ENCODE assay signal across 18 cellular contexts in genomic region chr1:17273096-17273495, GRCh38. TPM values are rescaled to one million over a fixed set of nuclear protein-coding genes. Genes with fewer than 3 reads are reported as not detected.
A peak's percentile ranks its signal among the peaks of the same experiment; 100 is the strongest.
DNase-seq lines count a peak whose midpoint lies in the region; ATAC-seq and TF ChIP-seq lines count a peak whose summit lies in the region.
"Had no signal": no experiment of that assay in that cellular context is flagged by ENCODE, and none has a peak within 500 bp of the region (broad histone marks: within the 10 kb centered on the region; RNA-seq: fewer than 3 reads in every experiment).

No MANE protein-coding gene starts in this region.

- peak overlapping the region in 1 of 2 donors; percentile 8 for H3K9ac ChIP-seq in colonic mucosa (ENCODE audit: low read depth in 2 of 2, low read length in 2 of 2)
- H3K9ac ChIP-seq in mucosa of rectum (ENCODE audit: low read depth in 1 of 2, low read length in 2 of 2) = no peak overlapping the region
- H3K9ac ChIP-seq: BLaER1 treated with 17β-estradiol and CSF1 and Interleukin-3, amounts not matched to agents 10 nM and 100 nM had no signal

- TF ChIP-seq POLR2A in spleen (IDR thresholded peaks at IDR 0.05) = no peak

- H3K4me1 ChIP-seq in colonic mucosa = no peaks in the 10 kb centered on the region
- peaks cover 6 to 12% of the 10 kb centered on the region in 2 donors for H3K4me1 ChIP-seq in mucosa of rectum (ENCODE audit: control insufficient read depth in 2 of 2, insufficient read depth in 2 of 2, low read length in 2 of 2)
- H3K4me1 ChIP-seq in spleen = peaks cover 0 to 21% (median 0%) of the 10 kb centered on the region in 6 donors
- H3K4me1 ChIP-seq: BLaER1 treated with 17β-estradiol and CSF1 and Interleukin-3, amounts not matched to agents 10 nM and 100 nM had no signal

- no peak for ATAC-seq in Right ventricle myocardium inferior
- ATAC-seq: GM12878 had no signal

- intact Hi-C loops in cardiac septum (cut with DNase I) (no loop called here), Right ventricle myocardium inferior (cut with DNase I) (no loop called here), colonic mucosa (cut with DNase I) (no loop called here), spleen (cut with DNase I; ENCODE audit: low total_unique reads) (no loop called here)

- H3K4me3 ChIP-seq in colonic mucosa (no peak overlapping the region), mucosa of rectum (ENCODE audit: low read length in 2 of 2) (no peak overlapping the region), spleen (no peak overlapping the region)
- H3K4me3 ChIP-seq: BLaER1 treated with 17β-estradiol and CSF1 and Interleukin-3, amounts not matched to agents 10 nM and 100 nM; GM12878 had no signal

- H3K36me3 ChIP-seq in colonic mucosa (no peaks in the 10 kb centered on the region), mucosa of rectum (ENCODE audit: control insufficient read depth in 2 of 2, insufficient read depth in 2 of 2, low read length in 2 of 2) (no peaks in the 10 kb centered on the region), spleen (no peaks in the 10 kb centered on the region)
- H3K36me3 ChIP-seq: BLaER1 treated with 17β-estradiol and CSF1 and Interleukin-3, amounts not matched to agents 10 nM and 100 nM had no signal

- DNase-seq in cardiac septum (ENCODE audit: low spot score) = peak; percentile 63
- DNase-seq in Right ventricle myocardium inferior (ENCODE audit: missing footprints) = no peak
- DNase-seq in colonic mucosa = no peak
- peak; percentile 59 for DNase-seq in spleen
- no peak for DNase-seq in retina
- DNase-seq in NCI-H1436 (lab: John Stamatoyannopoulos, UW) = no peak
- DNase-seq in GM03348 (ENCODE audit: low spot score) = no peak
- DNase-seq: Calu3; CD4-positive, alpha-beta T cell; DMS 273 treated with DMSO at 0.1 percent for 48 hours; GOT3; HCEC 1CT; HFFc6 had no signal

- TF ChIP-seq CTCF in colonic mucosa (IDR thresholded peaks at IDR 0.05) = no peak
- no peak for TF ChIP-seq CTCF in spleen (IDR thresholded peaks at IDR 0.05 in 8 of 11, conservative IDR thresholded peaks at IDR 0.05 in 3 of 11)

- H3K27ac ChIP-seq in colonic mucosa (peak overlapping the region; percentile 8), mucosa of rectum (ENCODE audit: low read depth in 2 of 2, low read length in 2 of 2) (peak overlapping the region; percentile 11 to 43), spleen (no peak overlapping the region)
- H3K27ac ChIP-seq: 22Rv1; BLaER1 treated with 17β-estradiol and CSF1 and Interleukin-3, amounts not matched to agents 10 nM and 100 nM had no signal

- no peaks in the 10 kb centered on the region for H3K9me3 ChIP-seq in colonic mucosa
- H3K9me3 ChIP-seq in mucosa of rectum (ENCODE audit: control insufficient read depth in 2 of 2, low read length in 2 of 2) = no peaks in the 10 kb centered on the region
- H3K9me3 ChIP-seq in spleen = no peaks in the 10 kb centered on the region
- H3K9me3 ChIP-seq: BLaER1 treated with 17β-estradiol and CSF1 and Interleukin-3, amounts not matched to agents 10 nM and 100 nM had no signal

- 61 to 85% (median 81%) methylated on average over 10 to 13 of the region's 13 CpGs for WGBS in spleen, 5 donors

- H3K27me3 ChIP-seq in colonic mucosa = no peaks in the 10 kb centered on the region
- peaks cover 0 to 2% of the 10 kb centered on the region in 2 donors for H3K27me3 ChIP-seq in mucosa of rectum (ENCODE audit: control insufficient read depth in 2 of 2, insufficient read depth in 2 of 2, low read length in 2 of 2)
- peaks cover 0 to 38% (median 0%) of the 10 kb centered on the region in 7 donors for H3K27me3 ChIP-seq in spleen (replicated peaks in 1 of 7)
- H3K27me3 ChIP-seq: BLaER1 treated with 17β-estradiol and CSF1 and Interleukin-3, amounts not matched to agents 10 nM and 100 nM had no signal

RNA-seq across cellular contexts. Expression of gene PADI3, which starts 24.2 kb away (rescaled TPM):
- total RNA-seq in cardiac septum (not detected), Right ventricle myocardium inferior (not detected), colonic mucosa (under 1 TPM in 1 of 2 donors, not detected in 1; 0.13 TPM), spleen (not detected)
- not detected for polyA plus RNA-seq in spleen
- total RNA-seq: CD4-positive, alpha-beta T cell; GM12878 had no signal

RNA-seq across cellular contexts. Expression of gene PADI4, which starts 34.9 kb away (rescaled TPM):
- 2.7 TPM for total RNA-seq in cardiac septum
- 0.24 TPM for total RNA-seq in Right ventricle myocardium inferior
- not detected for total RNA-seq in colonic mucosa
- 100 to 1,000 TPM in 2 of 7 donors, 10 to 100 TPM in 5; 15.9 to 122 (median 45.0) TPM for total RNA-seq in spleen
- 1 to 10 TPM; 5.1 to 8.3 (median 8.3) TPM for polyA plus RNA-seq in spleen
- total RNA-seq: Calu3, Daoy, HFFc6 had no signal

Comparison
In these comparisons a context has a peak if more than half of its experiments do, and no peak if none do; other contexts are left out.
1. DNase-seq: peak in cardiac septum (single experiment) and spleen (single experiment); none in Right ventricle myocardium inferior (single experiment), colonic mucosa (single experiment), retina (single experiment), NCI-H1436 (single experiment) and GM03348 (single experiment).
2. H3K27ac ChIP-seq: peak in colonic mucosa (single experiment) and mucosa of rectum (2 of 2); none in spleen (0 of 8).